ENCODE assay signal across 16 cellular contexts in genomic region chr3:194029846-194030245, GRCh38.
DNase-seq lines count a peak whose midpoint lies in the region; ATAC-seq and TF ChIP-seq lines count a peak whose summit lies in the region.
"Had no signal": no experiment of that assay in that cellular context is flagged by ENCODE, and none has a peak within 500 bp of the region (broad histone marks: within the 10 kb centered on the region; RNA-seq: fewer than 3 reads in every experiment).

No MANE protein-coding gene starts in this region.

- no peaks in the 10 kb centered on the region for H3K9me2 ChIP-seq in PC-9 (ENCODE audit: insufficient read depth)
- H3K9me2 ChIP-seq: SK-N-SH had no signal

- BruUV-seq in PC-9 (replicated peaks; lab: Mats Ljungman, UMichigan) (no TSS peak), A673 (replicated peaks; lab: Mats Ljungman, UMichigan) (no TSS peak)

- no peak for TF ChIP-seq EP300 in stomach (IDR thresholded peaks at IDR 0.05)

- peak; percentile 65 to 93 for DNase-seq in PC-9
- peak; percentile 59 for DNase-seq in colonic mucosa
- peak; percentile 36 for DNase-seq in kidney tubule cell (ENCODE audit: low spot score)
- DNase-seq in stomach: peak; percentile 48
- no peak for DNase-seq in stimulated activated naive CD8-positive, alpha-beta T cell treated with anti-CD3 and anti-CD28 coated beads, Interleukin-15, amount 100 ng/mL, for 72 hours
- DNase-seq in A673 (ENCODE audit: low spot score): no peak
- DNase-seq: CD8-positive, alpha-beta T cell; EL; NCI-H1417 treated with DMSO at 0.1 percent for 48 hours; NCI-H446 treated with DMSO at 0.1 percent for 48 hours; SK-N-SH had no signal

- H3K4me3 ChIP-seq in PC-9 (no peak overlapping the region), colonic mucosa (no peak overlapping the region), stomach (no peak overlapping the region), A673 (ENCODE audit: low read depth, low read length, poor library complexity, severe bottlenecking) (no peak overlapping the region)
- H3K4me3 ChIP-seq: A549, BLaER1 had no signal

- H3F3A ChIP-seq in PC-9 (ENCODE audit: insufficient read depth, low read depth): peaks cover 30% of the 10 kb centered on the region

- no peaks in the 10 kb centered on the region for H3K9me3 Mint-ChIP-seq in stimulated activated naive CD8-positive, alpha-beta T cell treated with anti-CD3 and anti-CD28 coated beads, Interleukin-15, amount 100 ng/mL, for 72 hours
- H3K9me3 Mint-ChIP-seq: CD8-positive, alpha-beta T cell had no signal

- POLR2A ChIA-PET in PC-9 (lab: Charles Lee; ENCODE audit: unreplicated experiment): interaction anchor here (0.6 to 0.9 kb wide), 7 partner anchors 14 to 112 kb away, joined by 3 to 9 read pairs (median 3); no protein-coding TSS in a partner anchor
- POLR2A ChIA-PET in A673 (lab: Charles Lee; ENCODE audit: low non-redundant PET): interaction anchor here (0.6 kb wide), 1 partner anchor 110 kb away, joined by 4 read pairs; no protein-coding TSS in a partner anchor

- H3K4me2 ChIP-seq in PC-9: peak overlapping the region; percentile 40
- H3K4me2 ChIP-seq: A549, BLaER1, KMS-11, SK-N-SH had no signal

- H2AFZ ChIP-seq in PC-9: no peak overlapping the region

- H3K9ac ChIP-seq in colonic mucosa (ENCODE audit: low read depth in 2 of 2, low read length in 2 of 2): no peak overlapping the region
- H3K9ac ChIP-seq: BLaER1, KMS-11, SK-N-SH had no signal

- intact Hi-C loops in PC-9 (cut with micrococcal nuclease; ENCODE audit: unreplicated experiment): loop anchor here (1.0 to 5.0 kb wide), 5 partner anchors 41 to 158 kb away; no protein-coding TSS in a partner anchor
- intact Hi-C loops in colonic mucosa (cut with DNase I): no loop called here
- intact Hi-C loops in stomach (cut with DNase I; ENCODE audit: low total_unique reads): no loop called here
- intact Hi-C loops in A673 (cut with micrococcal nuclease; ENCODE audit: unreplicated experiment): no loop called here

- H3K9me3 ChIP-seq in PC-9 (ENCODE audit: insufficient read depth, low read depth): no peaks in the 10 kb centered on the region
- no peaks in the 10 kb centered on the region for H3K9me3 ChIP-seq in colonic mucosa
- no peaks in the 10 kb centered on the region for H3K9me3 ChIP-seq in stomach
- no peaks in the 10 kb centered on the region for H3K9me3 ChIP-seq in A673 (ENCODE audit: low read depth, low read length, poor library complexity, severe bottlenecking)
- H3K9me3 ChIP-seq: SK-N-SH had no signal

- no peak overlapping the region for H3K27ac Mint-ChIP-seq in stimulated activated naive CD8-positive, alpha-beta T cell treated with anti-CD3 and anti-CD28 coated beads, Interleukin-15, amount 100 ng/mL, for 72 hours
- H3K27ac Mint-ChIP-seq: CD8-positive, alpha-beta T cell had no signal

- H3K36me3 ChIP-seq in PC-9 (ENCODE audit: low read depth) (no peaks in the 10 kb centered on the region), colonic mucosa (no peaks in the 10 kb centered on the region), stomach (no peaks in the 10 kb centered on the region), A673 (ENCODE audit: insufficient read depth, low read length, poor library complexity, severe bottlenecking) (no peaks in the 10 kb centered on the region)
- H3K36me3 ChIP-seq: BLaER1 had no signal

- no peak for ATAC-seq in HG03571 (IDR thresholded peaks at IDR 0.05; ENCODE audit: unreplicated experiment)
- no peak for ATAC-seq in stimulated activated naive CD8-positive, alpha-beta T cell treated with anti-CD3 and anti-CD28 coated beads, Interleukin-15, amount 100 ng/mL, for 72 hours
- ATAC-seq: A549; CD8-positive, alpha-beta T cell; HepG2 had no signal

- H3K27me3 Mint-ChIP-seq in stimulated activated naive CD8-positive, alpha-beta T cell treated with anti-CD3 and anti-CD28 coated beads, Interleukin-15, amount 100 ng/mL, for 72 hours: peaks cover 20% of the 10 kb centered on the region

- TF ChIP-seq CTCF in PC-9 (conservative IDR thresholded peaks at IDR 0.05): no peak
- TF ChIP-seq CTCF in colonic mucosa (IDR thresholded peaks at IDR 0.05): no peak
- no peak for TF ChIP-seq CTCF in stomach (IDR thresholded peaks at IDR 0.05)
- TF ChIP-seq CTCF in A673 (conservative IDR thresholded peaks at IDR 0.05; ENCODE audit: low read depth, low read length): no peak

- H3K4me3 Mint-ChIP-seq in stimulated activated naive CD8-positive, alpha-beta T cell treated with anti-CD3 and anti-CD28 coated beads, Interleukin-15, amount 100 ng/mL, for 72 hours: no peak overlapping the region
- H3K4me3 Mint-ChIP-seq: CD8-positive, alpha-beta T cell had no signal

- H3K4me1 ChIP-seq in PC-9 (replicated peaks; ENCODE audit: insufficient read depth) (peaks cover 48% of the 10 kb centered on the region), colonic mucosa (peaks cover 5% of the 10 kb centered on the region), stomach (peaks cover 5 to 34% (median 18%) of the 10 kb centered on the region in 4 donors), A673 (ENCODE audit: insufficient read depth, low read length, poor library complexity, severe bottlenecking) (no peaks in the 10 kb centered on the region)
- H3K4me1 ChIP-seq: A549 had no signal

- TF ChIP-seq POLR2A in stomach (IDR thresholded peaks at IDR 0.05): no peak

- H3K27me3 ChIP-seq in PC-9 (ENCODE audit: insufficient read depth, low read depth): no peaks in the 10 kb centered on the region
- no peaks in the 10 kb centered on the region for H3K27me3 ChIP-seq in colonic mucosa
- peaks cover 0 to 6% (median 0%) of the 10 kb centered on the region in 3 donors for H3K27me3 ChIP-seq in stomach
- no peaks in the 10 kb centered on the region for H3K27me3 ChIP-seq in A673 (replicated peaks; ENCODE audit: insufficient read depth, low read depth, low read length, poor library complexity)
- H3K27me3 ChIP-seq: BLaER1 had no signal

- peak overlapping the region; percentile 40 for H3K27ac ChIP-seq in PC-9
- no peak overlapping the region for H3K27ac ChIP-seq in colonic mucosa
- peak overlapping the region in 3 of 5 donors; percentile 58 to 61 (median 61) for H3K27ac ChIP-seq in stomach
- no peak overlapping the region for H3K27ac ChIP-seq in A673 (ENCODE audit: low read depth, low read length, poor library complexity, severe bottlenecking)
- H3K27ac ChIP-seq: A549, BLaER1, KMS-11 had no signal

- H3K79me2 ChIP-seq in PC-9 (ENCODE audit: low read depth): no peaks in the 10 kb centered on the region

- CTCF ChIA-PET in PC-9 (lab: Charles Lee) (interaction anchor here (1.4 kb wide), 1 partner anchor 286 kb away, joined by 4 read pairs; no protein-coding TSS in a partner anchor), A673 (lab: Charles Lee) (interaction anchor here (0.5 kb wide), 1 partner anchor 8 kb away, joined by 5 read pairs; no protein-coding TSS in a partner anchor)

- H4K20me1 ChIP-seq in PC-9 (ENCODE audit: insufficient read depth): no peaks in the 10 kb centered on the region
- H4K20me1 ChIP-seq: BLaER1 had no signal

- peaks cover 10% of the 10 kb centered on the region for H3K4me1 Mint-ChIP-seq in stimulated activated naive CD8-positive, alpha-beta T cell treated with anti-CD3 and anti-CD28 coated beads, Interleukin-15, amount 100 ng/mL, for 72 hours

Comparison
In these comparisons a context has a peak if more than half of its experiments do, and no peak if none do; other contexts are left out.
1. DNase-seq: peak in PC-9 (2 of 2), colonic mucosa (single experiment), kidney tubule cell (single experiment) and stomach (single experiment); none in stimulated activated naive CD8-positive, alpha-beta T cell treated with anti-CD3 and anti-CD28 coated beads, Interleukin-15, amount 100 ng/mL, for 72 hours (0 of 2) and A673 (single experiment).
2. H3K27ac ChIP-seq: peak in PC-9 (single experiment) and stomach (3 of 5); none in colonic mucosa (single experiment) and A673 (single experiment).